ENCODE assay signal across 9 cellular contexts in the genomic region with DNA sequence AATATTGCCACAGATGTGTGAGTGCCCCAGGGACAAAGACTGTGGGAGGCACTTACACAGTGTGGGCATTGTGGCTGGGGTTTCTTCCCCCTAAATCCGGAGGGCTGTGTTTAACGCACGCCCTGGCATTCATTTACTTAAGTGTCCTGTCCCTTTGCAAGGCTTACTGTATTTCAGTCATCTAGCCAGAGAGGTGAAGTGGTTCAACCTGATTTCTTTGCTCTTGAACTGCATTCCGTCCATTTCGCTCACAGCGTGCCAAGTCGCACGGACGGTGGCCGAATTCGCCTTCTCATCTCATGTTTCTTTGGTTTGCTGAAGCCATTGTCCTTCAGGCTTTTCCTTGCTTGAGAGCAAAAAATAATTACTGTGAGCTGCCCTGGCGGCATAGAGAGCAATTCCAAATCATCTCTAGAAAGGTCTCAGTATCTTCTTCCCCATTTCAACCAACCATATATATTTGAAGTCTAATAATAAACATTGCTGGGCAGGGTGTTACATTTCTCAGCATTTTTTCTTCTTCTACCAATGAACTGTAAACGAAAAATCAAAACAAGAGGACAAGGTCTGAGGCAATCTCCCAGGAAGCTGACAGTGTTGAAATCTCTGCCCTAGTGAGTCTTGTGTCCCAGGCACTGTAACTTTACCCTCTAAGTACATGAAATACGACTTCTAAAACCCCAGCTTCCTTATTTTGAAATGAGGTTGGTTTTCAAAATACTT. TPM values are rescaled to one million over a fixed set of nuclear protein-coding genes. Genes with fewer than 3 reads are reported as not detected.
DNase-seq lines count a peak whose midpoint lies in the region; ATAC-seq and TF ChIP-seq lines count a peak whose summit lies in the region.
"Had no signal": no experiment of that assay in that cellular context is flagged by ENCODE, and none has a peak within 500 bp of the region (broad histone marks: within the 10 kb centered on the region; RNA-seq: fewer than 3 reads in every experiment).

No MANE protein-coding gene starts in this region.

- WGBS in body of pancreas, 2 donors = 47 to 51% methylated on average over 14 of the region's 14 CpGs

- no peaks in the 10 kb centered on the region for H3K9me3 ChIP-seq in body of pancreas

- no peak overlapping the region for H3K27ac Mint-ChIP-seq in activated T-helper 2 cell treated with anti-CD3 and anti-CD28 coated beads, Interferon-gamma antibody, Interleukin-2, Interleukin-4, amounts not matched to agents 10 μg/mL and 5 μg/mL and 100 μg/mL, durations not matched to agents 14 hours and 24 hours and 36 hours

- peak; percentile 73 for DNase-seq in AG04449 (ENCODE audit: low read depth, low spot score)
- peak; percentile 73 to 88 for DNase-seq in HL-60 (ENCODE audit: low read depth in 1 of 2, low spot score in 1 of 2)
- peak in 3 of 4 donors; percentile 38 to 59 (median 46) for DNase-seq in body of pancreas
- peak; percentile 80 for DNase-seq in medulla oblongata (ENCODE audit: extremely low spot score)
- no peak for DNase-seq in activated T-helper 2 cell treated with anti-CD3 and anti-CD28 coated beads, Interferon-gamma antibody, Interleukin-2, Interleukin-4, amounts not matched to agents 10 μg/mL and 5 μg/mL and 100 μg/mL, durations not matched to agents 14 hours and 24 hours and 36 hours (ENCODE audit: low spot score)
- no peak for DNase-seq in effector CD8-positive, alpha-beta T cell (lab: John Stamatoyannopoulos, UW)
- DNase-seq in activated CD4-positive, CD25-positive, alpha-beta regulatory T cell treated with anti-CD3 and anti-CD28 coated beads, Interleukin-2, amount 50 U/mL, for 72 hours = no peak
- DNase-seq in NCI-H526 treated with DMSO at 0.1 percent for 48 hours (lab: John Stamatoyannopoulos, UW) = no peak
- DNase-seq: GOT3 had no signal

- no peaks in the 10 kb centered on the region for H3K36me3 ChIP-seq in body of pancreas (replicated peaks in 1 of 2; ENCODE audit: insufficient read depth in 1 of 2, low read depth in 2 of 2)

- H3K4me3 ChIP-seq in AG04449 (ENCODE audit: low read depth, low read length) (no peak overlapping the region), HL-60 (replicated peaks; ENCODE audit: insufficient read depth, low read length) (no peak overlapping the region), body of pancreas (no peak overlapping the region)

- H3K4me1 Mint-ChIP-seq in activated T-helper 2 cell treated with anti-CD3 and anti-CD28 coated beads, Interferon-gamma antibody, Interleukin-2, Interleukin-4, amounts not matched to agents 10 μg/mL and 5 μg/mL and 100 μg/mL, durations not matched to agents 14 hours and 24 hours and 36 hours (ENCODE audit: low read depth) = peaks cover 28% of the 10 kb centered on the region

- no peak for TF ChIP-seq CTCF in AG04449 (IDR thresholded peaks at IDR 0.05; ENCODE audit: insufficient read depth, low read length, missing control alignments)
- no peak for TF ChIP-seq CTCF in HL-60 (IDR thresholded peaks at IDR 0.05; ENCODE audit: insufficient read depth, low read length)
- TF ChIP-seq CTCF in body of pancreas (IDR thresholded peaks at IDR 0.05) = no peak

- no peaks in the 10 kb centered on the region for H3K27me3 Mint-ChIP-seq in activated T-helper 2 cell treated with anti-CD3 and anti-CD28 coated beads, Interferon-gamma antibody, Interleukin-2, Interleukin-4, amounts not matched to agents 10 μg/mL and 5 μg/mL and 100 μg/mL, durations not matched to agents 14 hours and 24 hours and 36 hours (ENCODE audit: low read depth)

- H3K27ac ChIP-seq in HL-60 (replicated peaks) (peak overlapping the region; percentile 24), body of pancreas (peak overlapping the region in 2 of 4 donors; percentile 10 to 58)

- H3K4me1 ChIP-seq in body of pancreas = peaks cover 12% of the 10 kb centered on the region

- no peaks in the 10 kb centered on the region for H3K9me3 Mint-ChIP-seq in activated T-helper 2 cell treated with anti-CD3 and anti-CD28 coated beads, Interferon-gamma antibody, Interleukin-2, Interleukin-4, amounts not matched to agents 10 μg/mL and 5 μg/mL and 100 μg/mL, durations not matched to agents 14 hours and 24 hours and 36 hours

- intact Hi-C loops in body of pancreas (cut with DNase I) = no loop called here
- intact Hi-C loops in activated T-helper 2 cell treated with anti-CD3 and anti-CD28 coated beads, Interferon-gamma antibody, Interleukin-2, Interleukin-4, amounts not matched to agents 10 μg/mL and 5 μg/mL and 100 μg/mL, durations not matched to agents 14 hours and 24 hours and 36 hours (cut with micrococcal nuclease) = no loop called here

- no peak overlapping the region for H3K4me3 Mint-ChIP-seq in activated T-helper 2 cell treated with anti-CD3 and anti-CD28 coated beads, Interferon-gamma antibody, Interleukin-2, Interleukin-4, amounts not matched to agents 10 μg/mL and 5 μg/mL and 100 μg/mL, durations not matched to agents 14 hours and 24 hours and 36 hours (ENCODE audit: low read depth)

- peak; percentile 62 for ATAC-seq in body of pancreas

- POLR2A ChIA-PET in AG04449 (lab: Yijun Ruan, JAX) = no interaction called here

- peaks cover 91% of the 10 kb centered on the region for H3K36me3 Mint-ChIP-seq in activated T-helper 2 cell treated with anti-CD3 and anti-CD28 coated beads, Interferon-gamma antibody, Interleukin-2, Interleukin-4, amounts not matched to agents 10 μg/mL and 5 μg/mL and 100 μg/mL, durations not matched to agents 14 hours and 24 hours and 36 hours (ENCODE audit: low read depth)

- peaks cover 51% of the 10 kb centered on the region for H3K27me3 ChIP-seq in HL-60 (ENCODE audit: insufficient read depth, poor library complexity, severe bottlenecking)
- no peaks in the 10 kb centered on the region for H3K27me3 ChIP-seq in body of pancreas

- no peak for TF ChIP-seq POLR2A in body of pancreas (IDR thresholded peaks at IDR 0.05)

- CTCF ChIA-PET in AG04449 (lab: Yijun Ruan, JAX) = interaction anchor here (0.8 to 2.5 kb wide), 6 partner anchors 11 to 446 kb away, joined by 3 to 12 read pairs (median 4); no protein-coding TSS in a partner anchor

RNA-seq across cellular contexts. Expression of a gene that starts 16.9 kb away (rescaled TPM):
- total RNA-seq in body of pancreas = 1 to 10 TPM; 1.3 to 1.8 TPM
- total RNA-seq in activated T-helper 2 cell treated with anti-CD3 and anti-CD28 coated beads, Interferon-gamma antibody, Interleukin-2, Interleukin-4, amounts not matched to agents 10 μg/mL and 5 μg/mL and 100 μg/mL, durations not matched to agents 14 hours and 24 hours and 36 hours = 232 and 242 TPM in 2 replicates

RNA-seq across cellular contexts. Expression of a gene that starts 22.3 kb away (rescaled TPM):
- 10 to 100 TPM; 36.1 to 39.2 TPM for total RNA-seq in body of pancreas
- 94.4 and 108 TPM in 2 replicates for total RNA-seq in activated T-helper 2 cell treated with anti-CD3 and anti-CD28 coated beads, Interferon-gamma antibody, Interleukin-2, Interleukin-4, amounts not matched to agents 10 μg/mL and 5 μg/mL and 100 μg/mL, durations not matched to agents 14 hours and 24 hours and 36 hours

Comparison
In these comparisons a context has a peak if more than half of its experiments do, and no peak if none do; other contexts are left out.
1. DNase-seq: peak in AG04449 (single experiment), HL-60 (2 of 2), body of pancreas (3 of 4) and medulla oblongata (single experiment); none in activated T-helper 2 cell treated with anti-CD3 and anti-CD28 coated beads, Interferon-gamma antibody, Interleukin-2, Interleukin-4, amounts not matched to agents 10 μg/mL and 5 μg/mL and 100 μg/mL, durations not matched to agents 14 hours and 24 hours and 36 hours (single experiment), effector CD8-positive, alpha-beta T cell (single experiment), activated CD4-positive, CD25-positive, alpha-beta regulatory T cell treated with anti-CD3 and anti-CD28 coated beads, Interleukin-2, amount 50 U/mL, for 72 hours (single experiment) and NCI-H526 treated with DMSO at 0.1 percent for 48 hours (single experiment).
2. RNA of a gene that starts 16.9 kb away (total RNA-seq): 232 to 242 TPM in activated T-helper 2 cell treated with anti-CD3 and anti-CD28 coated beads, Interferon-gamma antibody, Interleukin-2, Interleukin-4, amounts not matched to agents 10 μg/mL and 5 μg/mL and 100 μg/mL, durations not matched to agents 14 hours and 24 hours and 36 hours; 1.3 to 1.8 TPM in body of pancreas; every median in the first group is over 10 times any median in the second.